In the genomic region with DNA sequence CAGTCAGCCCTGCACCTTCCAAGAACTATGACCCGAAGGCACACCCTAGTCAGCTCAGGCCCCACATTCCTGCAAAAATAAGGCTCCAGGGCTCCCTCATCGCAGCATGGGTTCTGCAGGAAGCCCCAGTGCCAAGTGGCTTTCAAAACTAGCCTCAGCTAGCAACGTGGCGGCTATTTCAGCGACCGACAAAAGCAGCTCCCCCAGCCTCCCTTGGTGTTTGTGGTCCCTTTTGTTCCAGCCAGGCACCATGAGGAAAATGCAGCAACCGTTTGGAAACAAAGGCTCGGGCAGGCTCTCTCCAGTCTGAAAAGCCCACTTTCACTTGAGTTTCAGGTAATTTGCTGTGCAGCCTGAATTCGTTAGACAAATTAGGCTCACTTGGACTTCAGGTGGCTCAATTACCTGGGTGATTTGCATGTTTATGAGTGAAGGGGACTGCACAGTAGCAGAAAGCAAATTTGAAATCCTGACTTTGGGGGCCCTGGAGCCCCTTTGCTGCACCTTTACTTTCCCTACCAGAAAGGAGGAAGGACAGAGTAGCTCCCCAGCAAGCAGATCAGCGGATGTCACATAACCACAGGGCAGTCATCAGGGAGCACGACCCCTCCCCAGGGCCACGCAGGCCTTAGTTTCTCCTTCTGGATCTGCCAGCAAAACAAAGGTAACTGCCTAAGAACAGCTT, we compare ENCODE assay signal across 1 cellular context.
TF ChIP-seq lines count a peak whose summit lies in the region.

No MANE protein-coding gene starts in this region.

TF ChIP-seq in neural cell, 6 proteins besides CTCF, POLR2A, EP300 and RAD21 (continued from another document):
- no peak for TF ChIP-seq TAF1 (IDR thresholded peaks at IDR 0.05; ENCODE audit: low read depth)
